ENCODE assay signal across 14 cellular contexts in the genomic region with DNA sequence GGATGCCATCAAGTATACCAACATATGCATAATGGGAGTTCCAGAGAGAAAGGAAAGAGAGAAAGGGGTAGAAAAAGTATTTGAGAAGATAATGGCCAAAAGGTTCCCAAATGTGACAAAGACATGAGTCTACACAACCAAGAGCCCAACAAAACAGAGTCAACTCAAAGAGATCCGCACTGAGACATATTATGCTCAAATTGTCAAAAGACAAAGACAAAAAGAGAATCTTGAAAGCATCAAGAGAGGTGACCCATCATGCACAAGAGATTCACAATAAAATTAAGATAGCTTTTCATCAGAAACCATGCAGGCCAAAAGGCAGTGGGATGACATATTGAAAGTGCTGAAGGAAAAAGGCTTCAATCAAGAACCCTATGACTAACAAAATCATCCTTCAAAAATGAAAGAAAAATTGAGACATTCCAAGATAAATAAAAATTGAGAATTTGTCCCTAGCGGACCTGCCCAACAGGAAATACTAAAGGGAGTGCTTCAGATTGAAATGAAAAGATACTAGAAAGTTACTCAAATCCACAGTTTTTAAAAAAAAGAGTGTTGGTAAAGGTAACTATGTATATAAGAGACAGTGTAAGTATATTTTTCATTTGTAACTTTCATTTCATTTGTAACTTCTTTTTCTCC.
"Had no signal": no experiment of that assay in that cellular context is flagged by ENCODE, and none has a peak within 500 bp of the region (broad histone marks: within the 10 kb centered on the region; RNA-seq: fewer than 3 reads in every experiment).

No MANE protein-coding gene starts in this region.

- H3K27ac Mint-ChIP-seq: activated naive CD4-positive, alpha-beta T cell treated with anti-CD3 and anti-CD28 coated beads, Interleukin-2, amount 10 ng/mL, durations not matched to agents 7 days and 5 days had no signal

- H3K9me3 ChIP-seq: ovary, vagina had no signal

- H3K27me3 ChIP-seq: ovary, sigmoid colon, transverse colon, vagina had no signal

- DNase-seq: activated CD4-positive, alpha-beta T cell treated with anti-CD3 and anti-CD28 coated beads, Interleukin-2, amount 50 U/mL, for 48 hours; activated naive CD4-positive, alpha-beta T cell treated with anti-CD3 and anti-CD28 coated beads, Interleukin-2, amount 10 ng/mL, durations not matched to agents 7 days and 5 days; caudate nucleus; left colon; ovary; sigmoid colon; stimulated activated CD4-positive, alpha-beta T cell treated with anti-CD3 and anti-CD28 coated beads, Interleukin-2, amount 100 ng/mL, for 24 hours; substantia nigra; transverse colon had no signal

- H3K4me3 ChIP-seq: lung, ovary, sigmoid colon, transverse colon, vagina had no signal

- H3K27ac ChIP-seq: ovary, sigmoid colon, vagina had no signal

- H3K4me3 Mint-ChIP-seq: activated naive CD4-positive, alpha-beta T cell treated with anti-CD3 and anti-CD28 coated beads, Interleukin-2, amount 10 ng/mL, durations not matched to agents 7 days and 5 days; neural crest cell had no signal

- ATAC-seq: esophagus mucosa, left colon had no signal

- H3K36me3 ChIP-seq: ovary, sigmoid colon, transverse colon, vagina had no signal

- FAIRE-seq: endometrium had no signal
